15 cellular contexts compared by ENCODE assay signal in the genomic region with DNA sequence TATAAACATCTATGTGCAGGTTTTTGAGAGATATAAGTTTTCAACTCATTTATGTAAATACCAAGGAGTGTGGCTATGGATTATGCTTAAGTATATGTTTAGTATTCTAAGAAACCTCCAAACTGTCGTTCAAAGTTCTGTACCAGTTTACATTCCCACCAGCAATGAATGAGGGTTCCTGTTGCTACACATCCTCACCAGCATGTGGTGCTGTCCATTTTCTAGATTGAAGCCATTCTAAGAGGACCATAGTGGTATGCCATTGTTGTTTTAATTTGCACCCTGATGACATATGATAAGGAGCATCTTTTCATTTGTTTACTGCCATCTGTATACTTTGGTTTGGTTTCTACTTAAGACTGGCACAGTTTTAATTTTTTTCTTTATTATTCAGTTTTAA.
DNase-seq lines count a peak whose midpoint lies in the region; ATAC-seq and TF ChIP-seq lines count a peak whose summit lies in the region.
"Had no signal": no experiment of that assay in that cellular context is flagged by ENCODE, and none has a peak within 500 bp of the region (broad histone marks: within the 10 kb centered on the region; RNA-seq: fewer than 3 reads in every experiment).

No MANE protein-coding gene starts in this region.

- H2AFZ ChIP-seq in DND-41 (ENCODE audit: low read depth, low read length) (no peak overlapping the region), neural progenitor cell (replicated peaks) (no peak overlapping the region)

- H3F3A ChIP-seq in neural progenitor cell (ENCODE audit: low read depth), result no peaks in the 10 kb centered on the region

- DNase-seq in DND-41, result no peak
- no peak for DNase-seq in LNCaP clone FGC (ENCODE audit: low read depth)
- peak; percentile 13 for DNase-seq in SK-MEL-5 (ENCODE audit: low read depth, low spot score)
- no peak for DNase-seq in neural progenitor cell (ENCODE audit: low spot score)
- DNase-seq in COLO829 (ENCODE audit: low spot score), result no peak
- DNase-seq in SHP77 treated with DMSO at 0.1 percent for 48 hours (lab: John Stamatoyannopoulos, UW), result no peak
- DNase-seq in osteocyte (ENCODE audit: extremely low spot score, unreplicated experiment), result no peak
- DNase-seq: AML-193; CD4-positive, CD25-positive, alpha-beta regulatory T cell; DMS79; EL; GOT3 had no signal

- H3K79me2 ChIP-seq in DND-41 (ENCODE audit: insufficient read depth, low read length) (no peaks in the 10 kb centered on the region), neural progenitor cell (ENCODE audit: low read depth) (no peaks in the 10 kb centered on the region)

- H3K36me3 ChIP-seq in DND-41 (ENCODE audit: insufficient read depth, low read length) (no peaks in the 10 kb centered on the region), neural progenitor cell (no peaks in the 10 kb centered on the region)
- H3K36me3 ChIP-seq: BLaER1, HAP-1 had no signal

- H3K9me3 Mint-ChIP-seq in neural progenitor cell (no peaks in the 10 kb centered on the region), osteocyte (ENCODE audit: unreplicated experiment) (peaks cover 3% of the 10 kb centered on the region)

- H3K27ac ChIP-seq in DND-41 (ENCODE audit: low read length) (no peak overlapping the region), neural progenitor cell (no peak overlapping the region)
- H3K27ac ChIP-seq: BLaER1 had no signal

- H3K36me3 Mint-ChIP-seq in neural progenitor cell (no peaks in the 10 kb centered on the region), osteocyte (ENCODE audit: unreplicated experiment) (no peaks in the 10 kb centered on the region)
- H3K36me3 Mint-ChIP-seq: CD4-positive, CD25-positive, alpha-beta regulatory T cell; IgD-negative memory B cell had no signal

- no peak overlapping the region for H3K4me2 ChIP-seq in DND-41 (ENCODE audit: insufficient read depth, low read length)
- no peak overlapping the region for H3K4me2 ChIP-seq in neural progenitor cell
- H3K4me2 ChIP-seq: BLaER1 had no signal

- ATAC-seq in DND-41 (ENCODE audit: insufficient read depth, low read depth), result no peak

- H3K9me3 ChIP-seq in DND-41 (ENCODE audit: insufficient read depth, low read length, severe bottlenecking) (no peaks in the 10 kb centered on the region), neural progenitor cell (ENCODE audit: low read depth) (no peaks in the 10 kb centered on the region)
- H3K9me3 ChIP-seq: BLaER1, HAP-1 had no signal

- H3K4me3 Mint-ChIP-seq in neural progenitor cell (no peak overlapping the region), osteocyte (ENCODE audit: unreplicated experiment) (no peak overlapping the region)
- H3K4me3 Mint-ChIP-seq: CD4-positive, CD25-positive, alpha-beta regulatory T cell; IgD-negative memory B cell had no signal

- TF ChIP-seq CTCF in DND-41 (IDR thresholded peaks at IDR 0.05; ENCODE audit: borderline replicate concordance, extremely low read depth, low read length, poor library complexity, severe bottlenecking) (peak; percentile 31), LNCaP clone FGC (IDR thresholded peaks at IDR 0.05; ENCODE audit: control insufficient read depth, extremely low read depth, insufficient read depth) (0 out of 2 replicates have a peak, but pooled peaks have one; percentile 8), neural progenitor cell (IDR thresholded peaks at IDR 0.05) (peak; percentile 28), osteocyte (IDR thresholded peaks at IDR 0.05) (no peak)

- H4K20me1 ChIP-seq in DND-41 (ENCODE audit: insufficient read depth, low read length) (no peaks in the 10 kb centered on the region), neural progenitor cell (ENCODE audit: low read depth) (no peaks in the 10 kb centered on the region)
- H4K20me1 ChIP-seq: BLaER1 had no signal

- no peaks in the 10 kb centered on the region for H3K4me1 Mint-ChIP-seq in neural progenitor cell
- no peaks in the 10 kb centered on the region for H3K4me1 Mint-ChIP-seq in osteocyte (ENCODE audit: unreplicated experiment)
- H3K4me1 Mint-ChIP-seq: IgD-negative memory B cell had no signal

- in situ Hi-C loops in SK-MEL-5 (cut with HindIII; ENCODE audit: low pct_unique_long_range_greater_than_20kb, low sequenced_read_pairs), result no loop called here

- no peak overlapping the region for H3K9ac ChIP-seq in DND-41 (ENCODE audit: low read depth, low read length)
- no peak overlapping the region for H3K9ac ChIP-seq in neural progenitor cell
- H3K9ac ChIP-seq: BLaER1 had no signal

- H3K4me3 ChIP-seq in DND-41 (ENCODE audit: low read depth in 1 of 2, low read length in 2 of 2) (no peak overlapping the region), LNCaP clone FGC (ENCODE audit: low read depth, low read length) (no peak overlapping the region), neural progenitor cell (no peak overlapping the region)
- H3K4me3 ChIP-seq: BLaER1, HAP-1 had no signal

- H3K27ac Mint-ChIP-seq in neural progenitor cell, result no peak overlapping the region
- no peak overlapping the region for H3K27ac Mint-ChIP-seq in osteocyte (ENCODE audit: unreplicated experiment)
- H3K27ac Mint-ChIP-seq: CD4-positive, CD25-positive, alpha-beta regulatory T cell; IgD-negative memory B cell had no signal

- H3K27me3 ChIP-seq in DND-41 (ENCODE audit: insufficient read depth, low read length, poor library complexity) (no peaks in the 10 kb centered on the region), neural progenitor cell (no peaks in the 10 kb centered on the region)
- H3K27me3 ChIP-seq: BLaER1 had no signal

- H3K4me1 ChIP-seq in DND-41 (ENCODE audit: insufficient read depth, low read length) (no peaks in the 10 kb centered on the region), neural progenitor cell (no peaks in the 10 kb centered on the region)
- H3K4me1 ChIP-seq: BLaER1, HAP-1 had no signal

- no peaks in the 10 kb centered on the region for H3K27me3 Mint-ChIP-seq in neural progenitor cell (ENCODE audit: insufficient read depth, low read depth)
- no peaks in the 10 kb centered on the region for H3K27me3 Mint-ChIP-seq in osteocyte (ENCODE audit: unreplicated experiment)
- H3K27me3 Mint-ChIP-seq: CD4-positive, CD25-positive, alpha-beta regulatory T cell; IgD-negative memory B cell had no signal
